8 cellular contexts compared by ENCODE assay signal in the genomic region with DNA sequence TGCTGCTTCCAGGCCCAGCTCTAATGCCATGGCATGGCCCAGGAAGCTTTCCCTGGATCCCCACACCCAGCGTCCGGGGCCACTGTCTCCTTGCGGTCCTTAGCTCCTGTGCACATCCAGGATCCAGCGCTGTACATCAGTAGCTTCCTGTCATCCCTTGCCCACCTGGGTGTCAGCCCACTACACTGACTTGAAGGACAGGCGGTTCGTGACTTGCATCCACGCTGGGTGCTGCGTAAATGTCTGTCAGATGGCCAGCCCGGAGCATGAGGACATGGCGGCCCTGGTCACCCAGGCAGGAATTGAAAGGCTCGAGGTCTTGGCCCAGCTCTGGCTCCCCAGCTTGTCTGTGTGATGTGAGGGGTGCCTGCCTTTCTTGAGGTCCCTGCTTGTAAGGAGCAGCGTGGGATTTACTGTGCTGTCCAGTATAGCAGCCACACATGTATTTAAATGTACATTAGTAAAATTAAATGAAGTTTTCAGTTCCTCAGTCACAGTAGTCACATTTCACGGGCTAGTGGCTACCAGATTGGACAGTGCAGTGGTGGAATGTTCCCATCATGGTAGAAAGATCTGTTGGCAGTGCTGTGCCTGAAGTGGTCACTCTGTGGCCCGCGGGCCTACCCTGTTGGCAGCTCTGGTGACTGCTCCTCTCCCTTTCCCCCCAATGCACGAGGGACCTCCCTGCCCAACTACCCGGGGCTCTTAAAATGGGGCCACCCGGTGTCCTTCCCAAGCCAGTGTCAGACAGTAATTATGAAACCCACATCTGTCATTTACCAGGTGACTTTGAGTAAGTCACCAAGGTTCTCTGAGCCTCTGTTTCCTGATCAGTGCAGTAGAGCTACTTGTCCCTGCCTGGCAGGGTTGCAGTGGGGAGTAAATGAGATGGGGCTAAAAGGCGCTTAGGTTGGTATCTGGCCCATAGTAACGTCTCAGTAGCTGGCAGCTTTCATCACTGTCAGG.
DNase-seq lines count a peak whose midpoint lies in the region; ATAC-seq, FAIRE-seq and TF ChIP-seq lines count a peak whose summit lies in the region.

No MANE protein-coding gene starts in this region.

- POLR2A ChIA-PET in PC-9 (lab: Charles Lee; ENCODE audit: unreplicated experiment) = no interaction called here

- no peak overlapping the region for H2BK12ac ChIP-seq in neuronal stem cell (ENCODE audit: low read length)

- H3K23ac ChIP-seq in neuronal stem cell (ENCODE audit: low read depth, low read length, poor library complexity) = peak overlapping the region; percentile 52

- no peak for DNase-seq in neuronal stem cell (ENCODE audit: low spot score)
- DNase-seq in pancreas = no peak
- DNase-seq in PC-9 = no peak
- DNase-seq in erythroblast (lab: John Stamatoyannopoulos, UW) = no peak
- DNase-seq in G401 (ENCODE audit: low spot score) = no peak

- H3K4ac ChIP-seq in neuronal stem cell (ENCODE audit: low read length) = no peak overlapping the region

- H3K4me2 ChIP-seq in OCI-LY3 (ENCODE audit: low read length) = peak overlapping the region; percentile 100
- H3K4me2 ChIP-seq in neuronal stem cell (ENCODE audit: insufficient read depth, low read length, poor library complexity, severe bottlenecking) = no peak overlapping the region
- no peak overlapping the region for H3K4me2 ChIP-seq in PC-9

- H4K20me1 ChIP-seq in OCI-LY3 (ENCODE audit: insufficient read depth, low read length) (peaks cover 9% of the 10 kb centered on the region; the same call in 1 of the 2 replicates), PC-9 (ENCODE audit: insufficient read depth) (no peaks in the 10 kb centered on the region; the same call in none of the 2 replicates)

- intact Hi-C loops in pancreas (cut with DNase I) (no loop called here), PC-9 (cut with micrococcal nuclease; ENCODE audit: unreplicated experiment) (no loop called here)

- no TSS peak for BruUV-seq in PC-9 (replicated peaks; lab: Mats Ljungman, UMichigan)

- no peak overlapping the region for H4K8ac ChIP-seq in neuronal stem cell (ENCODE audit: low read depth, low read length)

- CTCF ChIA-PET in PC-9 (lab: Charles Lee) = interaction anchor here (0.6 to 1.0 kb wide), 2 partner anchors 14 to 43 kb away, joined by 3 to 5 read pairs; no protein-coding TSS in a partner anchor

- no peak overlapping the region for H2BK120ac ChIP-seq in neuronal stem cell (ENCODE audit: low read depth, low read length)

- peak overlapping the region; percentile 100 for H3K27ac ChIP-seq in OCI-LY3 (ENCODE audit: low read length)
- H3K27ac ChIP-seq in neuronal stem cell (replicated peaks; ENCODE audit: low read length) = no peak overlapping the region
- peak overlapping the region in 2 of 4 donors; percentile 80 to 81 for H3K27ac ChIP-seq in pancreas
- H3K27ac ChIP-seq in PC-9 = no peak overlapping the region

- no peak overlapping the region for H2AK5ac ChIP-seq in neuronal stem cell (ENCODE audit: low read depth, low read length)

- no peak for FAIRE-seq in pancreas (lab: Jason Lieb, UNC)

- H3K18ac ChIP-seq in neuronal stem cell (ENCODE audit: low read length) = peak overlapping the region; percentile 23

- peak overlapping the region; percentile 25 for H3K14ac ChIP-seq in neuronal stem cell (ENCODE audit: low read length)

- H3F3A ChIP-seq in PC-9 (ENCODE audit: insufficient read depth, low read depth) = no peaks in the 10 kb centered on the region

- H3K9me3 ChIP-seq in OCI-LY3 (ENCODE audit: insufficient read depth, low read length) = no peaks in the 10 kb centered on the region
- no peaks in the 10 kb centered on the region for H3K9me3 ChIP-seq in neuronal stem cell (replicated peaks in 1 of 2; ENCODE audit: control insufficient read depth in 2 of 2, insufficient read depth in 1 of 2, low read depth in 1 of 2, low read length in 2 of 2)
- H3K9me3 ChIP-seq in pancreas = no peaks in the 10 kb centered on the region
- no peaks in the 10 kb centered on the region for H3K9me3 ChIP-seq in PC-9 (ENCODE audit: insufficient read depth, low read depth)

- H3K79me1 ChIP-seq in neuronal stem cell (ENCODE audit: low read depth, low read length) = peaks cover 23% of the 10 kb centered on the region

- peak overlapping the region; percentile 98 for H3K9ac ChIP-seq in OCI-LY3 (ENCODE audit: low read length)
- no peak overlapping the region for H3K9ac ChIP-seq in neuronal stem cell (ENCODE audit: low read depth, low read length, poor library complexity)

- H2BK15ac ChIP-seq in neuronal stem cell (ENCODE audit: low read length) = no peak overlapping the region

- ATAC-seq in GM18517 (IDR thresholded peaks at IDR 0.05; ENCODE audit: unreplicated experiment) = peak; percentile 70
- ATAC-seq in GM21737 (IDR thresholded peaks at IDR 0.05; ENCODE audit: unreplicated experiment) = peak; percentile 52
- no peak for ATAC-seq in pancreas

- H3K9me2 ChIP-seq in PC-9 (ENCODE audit: insufficient read depth) = no peaks in the 10 kb centered on the region

- no peak overlapping the region for H4K91ac ChIP-seq in neuronal stem cell (ENCODE audit: low read depth, low read length, poor library complexity)

- H3K4me3 ChIP-seq in OCI-LY3 (ENCODE audit: low read length) = peak overlapping the region; percentile 73
- H3K4me3 ChIP-seq in neuronal stem cell (ENCODE audit: low read length in 2 of 2) = no peak overlapping the region
- no peak overlapping the region for H3K4me3 ChIP-seq in pancreas
- no peak overlapping the region for H3K4me3 ChIP-seq in PC-9

- TF ChIP-seq CTCF in OCI-LY3 (IDR thresholded peaks at IDR 0.05; ENCODE audit: low read depth, low read length) = no peak
- TF ChIP-seq CTCF in pancreas (IDR thresholded peaks at IDR 0.05) = no peak
- no peak for TF ChIP-seq CTCF in PC-9 (conservative IDR thresholded peaks at IDR 0.05)

- H2AFZ ChIP-seq in OCI-LY3 (ENCODE audit: low read depth, low read length) (no peak overlapping the region), neuronal stem cell (ENCODE audit: low read length) (no peak overlapping the region), PC-9 (no peak overlapping the region)

- H3K4me1 ChIP-seq in OCI-LY3 (ENCODE audit: low read length) (peaks cover 100% of the 10 kb centered on the region), neuronal stem cell (ENCODE audit: control insufficient read depth in 2 of 2, insufficient read depth in 1 of 2, low read depth in 1 of 2, low read length in 2 of 2) (peaks cover 3 to 6% of the 10 kb centered on the region in 2 donors), pancreas (peaks cover 0 to 31% (median 0%) of the 10 kb centered on the region in 3 donors), PC-9 (replicated peaks; ENCODE audit: insufficient read depth) (no peaks in the 10 kb centered on the region)

- WGBS in neuronal stem cell (ENCODE audit: extremely low coverage in 2 of 2, insufficient read length in 2 of 2, insufficient replicate concordance in 1 of 2), 2 donors = no CpG with 5 or more reads among the region's 20 CpGs
- 88 to 92% methylated on average over 20 of the region's 20 CpGs for WGBS in pancreas, 2 donors

- no peaks in the 10 kb centered on the region for H3K27me3 ChIP-seq in OCI-LY3 (ENCODE audit: low read depth, low read length)
- no peaks in the 10 kb centered on the region for H3K27me3 ChIP-seq in neuronal stem cell (ENCODE audit: control insufficient read depth in 3 of 3, insufficient read depth in 3 of 3, low read depth in 1 of 3, low read length in 3 of 3)
- H3K27me3 ChIP-seq in pancreas = no peaks in the 10 kb centered on the region
- no peaks in the 10 kb centered on the region for H3K27me3 ChIP-seq in PC-9 (ENCODE audit: insufficient read depth, low read depth)

- H3K36me3 ChIP-seq in OCI-LY3 (replicated peaks; ENCODE audit: low read depth, low read length) (peaks cover 8% of the 10 kb centered on the region), neuronal stem cell (replicated peaks in 1 of 2; ENCODE audit: control insufficient read depth in 2 of 2, insufficient read depth in 2 of 2, low read length in 2 of 2) (peaks cover 0 to 58% of the 10 kb centered on the region in 2 donors), pancreas (no peaks in the 10 kb centered on the region), PC-9 (ENCODE audit: low read depth) (no peaks in the 10 kb centered on the region)

- no peak for TF ChIP-seq POLR2A in erythroblast (IDR thresholded peaks at IDR 0.05; ENCODE audit: low read length)

- in situ Hi-C loops in G401 (cut with HindIII; ENCODE audit: low sequenced_read_pairs) = no loop called here

- H2BK5ac ChIP-seq in neuronal stem cell (ENCODE audit: low read length) = no peak overlapping the region

- H3K79me2 ChIP-seq in OCI-LY3 (ENCODE audit: low read length) (peaks cover 90% of the 10 kb centered on the region), PC-9 (ENCODE audit: low read depth) (peaks cover 13% of the 10 kb centered on the region; the same call in 1 of the 2 replicates)

Comparison
In these comparisons a context has a peak if more than half of its experiments do, and no peak if none do; other contexts are left out.
1. ATAC-seq: peak in GM18517 (single experiment) and GM21737 (single experiment); none in pancreas (0 of 4).